Comparison of ENCODE assay signal across 10 cellular contexts in genomic region chr11:126163074-126163700, GRCh38. TPM values are rescaled to one million over a fixed set of nuclear protein-coding genes. Genes with fewer than 3 reads are reported as not detected.
DNase-seq lines count a peak whose midpoint lies in the region; ATAC-seq and TF ChIP-seq lines count a peak whose summit lies in the region.
"Had no signal": no experiment of that assay in that cellular context is flagged by ENCODE, and none has a peak within 500 bp of the region (broad histone marks: within the 10 kb centered on the region; RNA-seq: fewer than 3 reads in every experiment).

No MANE protein-coding gene starts in this region.

- no peaks in the 10 kb centered on the region for H3K9me3 Mint-ChIP-seq in HFFc6
- peaks cover 12% of the 10 kb centered on the region for H3K9me3 Mint-ChIP-seq in glutamatergic neuron (ENCODE audit: unreplicated experiment)
- H3K9me3 Mint-ChIP-seq: dendritic cell treated with granulocyte-macrophage colony-stimulating factor and Interleukin-4, amounts not matched to agents 40 ng/mL and 50 ng/mL, for 4 days; naive B cell had no signal

- ATAC-seq in HG03135 (IDR thresholded peaks at IDR 0.05; ENCODE audit: unreplicated experiment) (no peak), GM21367 (IDR thresholded peaks at IDR 0.05; ENCODE audit: unreplicated experiment) (no peak)

- intact Hi-C loops in cardiac septum (cut with DNase I) = no loop called here

- H3K36me3 Mint-ChIP-seq in HFFc6 (ENCODE audit: low read depth) (no peaks in the 10 kb centered on the region), glutamatergic neuron (ENCODE audit: unreplicated experiment) (no peaks in the 10 kb centered on the region)
- H3K36me3 Mint-ChIP-seq: naive B cell had no signal

- peaks cover 20% of the 10 kb centered on the region for H3K27me3 Mint-ChIP-seq in HFFc6 (ENCODE audit: insufficient read depth)
- H3K27me3 Mint-ChIP-seq in glutamatergic neuron (ENCODE audit: unreplicated experiment) = peaks cover 13% of the 10 kb centered on the region
- H3K27me3 Mint-ChIP-seq: dendritic cell treated with granulocyte-macrophage colony-stimulating factor and Interleukin-4, amounts not matched to agents 40 ng/mL and 50 ng/mL, for 4 days had no signal

- TF ChIP-seq CTCF in HFFc6 (IDR thresholded peaks at IDR 0.05) = no peak
- TF ChIP-seq CTCF in glutamatergic neuron (IDR thresholded peaks at IDR 0.05; ENCODE audit: partially characterized antibody, unreplicated experiment) = no peak
- no peak for TF ChIP-seq CTCF in GM10266 (IDR thresholded peaks at IDR 0.05; ENCODE audit: control insufficient read depth, insufficient read depth, low read depth, missing control alignments)

- DNase-seq in HFFc6 (peak; percentile 85), SK-MEL-5 (ENCODE audit: low read depth, low spot score) (peak; percentile 27), glutamatergic neuron (peak; percentile 67), stromal cell of bone marrow (ENCODE audit: low read depth) (peak; percentile 81), cardiac septum (ENCODE audit: low spot score) (no peak), GM10266 (ENCODE audit: extremely low spot score) (no peak)
- DNase-seq: naive B cell had no signal

- peaks cover 11% of the 10 kb centered on the region for H3K4me1 Mint-ChIP-seq in HFFc6 (ENCODE audit: low read depth)
- peaks cover 20% of the 10 kb centered on the region for H3K4me1 Mint-ChIP-seq in glutamatergic neuron (ENCODE audit: low read depth, unreplicated experiment)
- H3K4me1 Mint-ChIP-seq: naive B cell had no signal

- in situ Hi-C loops in SK-MEL-5 (cut with HindIII; ENCODE audit: low pct_unique_long_range_greater_than_20kb, low sequenced_read_pairs) = no loop called here

- H3K27ac Mint-ChIP-seq in HFFc6 (no peak overlapping the region; the same call in 1 of the 2 replicates), glutamatergic neuron (ENCODE audit: unreplicated experiment) (peak overlapping the region; percentile 45)
- H3K27ac Mint-ChIP-seq: dendritic cell treated with granulocyte-macrophage colony-stimulating factor and Interleukin-4, amounts not matched to agents 40 ng/mL and 50 ng/mL, for 4 days had no signal

- H3K4me3 Mint-ChIP-seq in HFFc6 = peak overlapping the region; percentile 51
- peak overlapping the region; percentile 68 for H3K4me3 Mint-ChIP-seq in glutamatergic neuron (ENCODE audit: unreplicated experiment)
- H3K4me3 Mint-ChIP-seq: dendritic cell treated with granulocyte-macrophage colony-stimulating factor and Interleukin-4, amounts not matched to agents 40 ng/mL and 50 ng/mL, for 4 days; naive B cell had no signal

RNA-seq across cellular contexts. Expression of gene RPUSD4, which starts 48.3 kb away (rescaled TPM):
- total RNA-seq in HFFc6 (2021; fragmentation: NEBNext Ultra II Directional; extraction: Animal tissue kit (Norgen Biotek cat#: 25700)) = 10 to 100 TPM; 18.8 to 20.9 (median 19.6) TPM
- total RNA-seq in SK-MEL-5 (2014; rRNA removed; shearing (Covaris generic)) = 23.3 and 23.6 TPM in 2 replicates
- 15.3 and 16.2 TPM in 2 replicates for polyA plus RNA-seq in SK-MEL-5 (2015; cell fraction: cytosol; rRNA removed)
- polyA plus RNA-seq in SK-MEL-5 (2015; cell fraction: nucleus; rRNA removed) = 109 and 123 TPM in 2 replicates
- total RNA-seq in glutamatergic neuron (ENCODE audit: unreplicated experiment) (41.8 TPM), cardiac septum (32.2 TPM)

RNA-seq across cellular contexts. Expression of gene FAM118B, which starts 48.4 kb away (rescaled TPM):
- 10 to 100 TPM; 16.4 to 19.6 (median 17.8) TPM for total RNA-seq in HFFc6 (2021; fragmentation: NEBNext Ultra II Directional; extraction: Animal tissue kit (Norgen Biotek cat#: 25700))
- 22.8 and 29.9 TPM in 2 replicates for total RNA-seq in SK-MEL-5 (2014; rRNA removed; shearing (Covaris generic))
- 17.2 and 19.7 TPM in 2 replicates for polyA plus RNA-seq in SK-MEL-5 (2015; cell fraction: cytosol; rRNA removed)
- polyA plus RNA-seq in SK-MEL-5 (2015; cell fraction: nucleus; rRNA removed) = 8.8 and 11.5 TPM in 2 replicates
- total RNA-seq in glutamatergic neuron (ENCODE audit: unreplicated experiment) (33.0 TPM), cardiac septum (22.3 TPM)

Comparison
In these comparisons a context has a peak if more than half of its experiments do, and no peak if none do; other contexts are left out.
1. DNase-seq: peak in HFFc6 (single experiment), SK-MEL-5 (single experiment), glutamatergic neuron (single experiment) and stromal cell of bone marrow (single experiment); none in cardiac septum (single experiment) and GM10266 (single experiment).